ENCODE assay signal across 1 cellular context in the genomic region with DNA sequence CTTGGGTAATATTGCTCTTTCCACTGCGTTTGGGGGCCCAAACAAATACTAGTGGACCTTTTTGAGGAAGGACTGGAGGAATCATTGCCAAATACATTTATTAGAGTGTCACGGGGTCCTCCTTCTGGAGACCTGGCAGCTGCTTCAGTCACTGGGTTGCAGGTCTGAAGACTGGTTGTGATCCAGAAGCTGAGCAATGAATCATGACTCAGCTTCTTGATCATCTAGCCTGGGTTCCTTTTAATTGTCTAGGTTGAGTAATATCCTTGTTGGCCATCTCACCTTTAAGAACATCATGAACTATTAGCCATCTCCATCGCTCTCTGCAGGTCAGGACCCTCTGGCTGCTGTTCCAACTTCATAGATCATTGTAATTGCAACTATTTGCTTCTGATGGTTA.
TF ChIP-seq lines count a peak whose summit lies in the region.

No MANE protein-coding gene starts in this region.

TF ChIP-seq in HCT116, 20 proteins besides CTCF, POLR2A, EP300 and RAD21 (continued from another document):
- no peak for TF ChIP-seq ELF1 (IDR thresholded peaks at IDR 0.05; ENCODE audit: borderline replicate concordance, low read depth)
- no peak for TF ChIP-seq POLR2AphosphoS5 (IDR thresholded peaks at IDR 0.05; ENCODE audit: low read depth, low read length)
- TF ChIP-seq TCF7L2 (IDR thresholded peaks at IDR 0.05; ENCODE audit: borderline replicate concordance, extremely low read depth, insufficient read depth, insufficient read length), result no peak
- TF ChIP-seq, protein P1, sequence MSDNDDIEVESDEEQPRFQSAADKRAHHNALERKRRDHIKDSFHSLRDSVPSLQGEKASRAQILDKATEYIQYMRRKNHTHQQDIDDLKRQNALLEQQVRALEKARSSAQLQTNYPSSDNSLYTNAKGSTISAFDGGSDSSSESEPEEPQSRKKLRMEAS (IDR thresholded peaks at IDR 0.05), result no peak
- TF ChIP-seq YY1 (IDR thresholded peaks at IDR 0.05; ENCODE audit: extremely low read depth, insufficient replicate concordance, low read depth, low read length), result no peak
- TF ChIP-seq SP1 (IDR thresholded peaks at IDR 0.05; ENCODE audit: low read depth), result no peak
- TF ChIP-seq, protein P2, sequence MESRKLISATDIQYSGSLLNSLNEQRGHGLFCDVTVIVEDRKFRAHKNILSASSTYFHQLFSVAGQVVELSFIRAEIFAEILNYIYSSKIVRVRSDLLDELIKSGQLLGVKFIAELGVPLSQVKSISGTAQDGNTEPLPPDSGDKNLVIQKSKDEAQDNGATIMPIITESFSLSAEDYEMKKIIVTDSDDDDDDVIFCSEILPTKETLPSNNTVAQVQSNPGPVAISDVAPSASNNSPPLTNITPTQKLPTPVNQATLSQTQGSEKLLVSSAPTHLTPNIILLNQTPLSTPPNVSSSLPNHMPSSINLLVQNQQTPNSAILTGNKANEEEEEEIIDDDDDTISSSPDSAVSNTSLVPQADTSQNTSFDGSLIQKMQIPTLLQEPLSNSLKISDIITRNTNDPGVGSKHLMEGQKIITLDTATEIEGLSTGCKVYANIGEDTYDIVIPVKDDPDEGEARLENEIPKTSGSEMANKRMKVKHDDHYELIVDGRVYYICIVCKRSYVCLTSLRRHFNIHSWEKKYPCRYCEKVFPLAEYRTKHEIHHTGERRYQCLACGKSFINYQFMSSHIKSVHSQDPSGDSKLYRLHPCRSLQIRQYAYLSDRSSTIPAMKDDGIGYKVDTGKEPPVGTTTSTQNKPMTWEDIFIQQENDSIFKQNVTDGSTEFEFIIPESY (IDR thresholded peaks at IDR 0.05; ENCODE audit: extremely low read depth, insufficient replicate concordance, low read length), result no peak
